ENCODE assay signal across 2 cellular contexts in genomic region chr1:109659997-109660755, GRCh38.
TF ChIP-seq lines count a peak whose summit lies in the region.

No MANE protein-coding gene starts in this region.

TF ChIP-seq in IMR-90, 13 proteins besides CTCF, POLR2A, EP300 and RAD21:
- TF ChIP-seq USF2 (IDR thresholded peaks at IDR 0.05; ENCODE audit: low read depth, low read length), result no peak
- no peak for TF ChIP-seq CEBPB (IDR thresholded peaks at IDR 0.05; ENCODE audit: low read depth, low read length)
- TF ChIP-seq RFX5 (IDR thresholded peaks at IDR 0.05; ENCODE audit: low read depth, low read length), result no peak
- TF ChIP-seq MAFK (IDR thresholded peaks at IDR 0.05; ENCODE audit: low read depth, low read length), result no peak
- no peak for TF ChIP-seq MXI1 (IDR thresholded peaks at IDR 0.05; ENCODE audit: borderline replicate concordance, low read depth, low read length)
- TF ChIP-seq ELK1 (IDR thresholded peaks at IDR 0.05; ENCODE audit: borderline replicate concordance, low read depth, low read length), result no peak
- TF ChIP-seq RCOR1 (IDR thresholded peaks at IDR 0.05; ENCODE audit: insufficient replicate concordance, low read length), result no peak
- no peak for TF ChIP-seq NFE2L2 (IDR thresholded peaks at IDR 0.05; ENCODE audit: low read depth, low read length)
- no peak for TF ChIP-seq FOS (IDR thresholded peaks at IDR 0.05; ENCODE audit: low read depth, low read length)
- TF ChIP-seq BHLHE40 (IDR thresholded peaks at IDR 0.05; ENCODE audit: low read depth, low read length), result no peak
- TF ChIP-seq SMC3 (IDR thresholded peaks at IDR 0.05; ENCODE audit: low read depth, low read length), result no peak
- no peak for TF ChIP-seq CHD1 (IDR thresholded peaks at IDR 0.05; ENCODE audit: low read depth, low read length)
- no peak for TF ChIP-seq MAZ (IDR thresholded peaks at IDR 0.05; ENCODE audit: borderline replicate concordance, low read depth, low read length)
TF ChIP-seq in IMR-90: peak in this region for 0.

TF ChIP-seq in WTC11, 78 proteins besides CTCF, POLR2A, EP300 and RAD21:
- TF ChIP-seq ARID4B (CRISPR knock-in tag; IDR thresholded peaks at IDR 0.05; ENCODE audit: borderline replicate concordance), result no peak
- no peak for TF ChIP-seq TEAD1 (CRISPR knock-in tag; IDR thresholded peaks at IDR 0.05)
- TF ChIP-seq ZNF532 (CRISPR knock-in tag; IDR thresholded peaks at IDR 0.05; ENCODE audit: borderline replicate concordance), result no peak
- no peak for TF ChIP-seq CDX4 (CRISPR knock-in tag; IDR thresholded peaks at IDR 0.05; ENCODE audit: borderline replicate concordance)
- no peak for TF ChIP-seq ETV6 (CRISPR knock-in tag; IDR thresholded peaks at IDR 0.05)
- TF ChIP-seq ELF4 (CRISPR knock-in tag; IDR thresholded peaks at IDR 0.05; ENCODE audit: low read depth), result no peak
- TF ChIP-seq NR2C2 (CRISPR knock-in tag; IDR thresholded peaks at IDR 0.05), result no peak
- TF ChIP-seq SMAD3 (CRISPR knock-in tag; IDR thresholded peaks at IDR 0.05; ENCODE audit: borderline replicate concordance), result no peak
- TF ChIP-seq AR (CRISPR knock-in tag; IDR thresholded peaks at IDR 0.05), result no peak
